8 cellular contexts compared by ENCODE assay signal in the genomic region with DNA sequence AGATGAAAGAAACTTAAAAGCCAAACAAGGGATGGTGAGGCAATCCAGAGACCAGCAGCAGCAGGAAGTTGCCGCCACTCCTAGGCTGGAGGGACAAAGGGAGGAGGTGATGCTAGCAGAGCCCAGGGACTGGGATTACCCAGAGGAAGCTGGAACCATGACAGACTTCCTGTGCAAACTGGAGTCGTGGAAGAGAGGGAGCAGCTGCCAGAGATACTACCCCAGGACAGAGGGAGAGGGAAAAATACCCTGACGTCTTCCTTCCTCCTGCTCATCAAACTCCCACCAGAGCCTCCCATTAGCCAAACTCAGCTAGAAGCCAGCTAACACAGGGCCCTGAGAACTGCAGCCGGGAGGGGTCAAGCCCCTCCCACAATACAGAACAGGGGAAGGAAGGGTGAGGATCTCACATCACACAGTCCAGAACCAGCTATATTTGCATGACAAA.
A peak's percentile ranks its signal among the peaks of the same experiment; 100 is the strongest.
DNase-seq lines count a peak whose midpoint lies in the region; ATAC-seq and TF ChIP-seq lines count a peak whose summit lies in the region.
"Had no signal": no experiment of that assay in that cellular context is flagged by ENCODE, and none has a peak within 500 bp of the region (broad histone marks: within the 10 kb centered on the region; RNA-seq: fewer than 3 reads in every experiment).

No MANE protein-coding gene starts in this region.

- no peak for TF ChIP-seq CTCF in WTC11 (IDR thresholded peaks at IDR 0.05)

- H3K9ac ChIP-seq in stomach smooth muscle (ENCODE audit: low read length in 2 of 2) = no peak overlapping the region

- POLR2A ChIA-PET in WTC11 (lab: Charles Lee) = interaction anchor here (0.6 kb wide), 1 partner anchor 73 kb away, joined by 3 read pairs; no protein-coding TSS in a partner anchor

- H3K9me3 Mint-ChIP-seq in WTC11 = no peaks in the 10 kb centered on the region
- no peaks in the 10 kb centered on the region for H3K9me3 Mint-ChIP-seq in activated T-helper 2 cell treated with anti-CD3 and anti-CD28 coated beads, Interferon-gamma antibody, Interleukin-2, Interleukin-4, amounts not matched to agents 10 μg/mL and 5 μg/mL and 100 μg/mL, durations not matched to agents 14 hours and 24 hours and 36 hours

- H3K27me3 ChIP-seq in H7 (ENCODE audit: control insufficient read depth, insufficient read depth, low read length) (no peaks in the 10 kb centered on the region), stomach smooth muscle (ENCODE audit: control insufficient read depth in 1 of 2, insufficient read depth in 2 of 2, low read length in 2 of 2) (no peaks in the 10 kb centered on the region)

- CTCF ChIA-PET in WTC11 (lab: Charles Lee) = interaction anchor here (0.9 kb wide), 1 partner anchor 383 kb away, joined by 4 read pairs; no protein-coding TSS in a partner anchor

- no peaks in the 10 kb centered on the region for H3K9me3 ChIP-seq in stomach smooth muscle (ENCODE audit: control insufficient read depth in 2 of 2, low read length in 2 of 2)

- H3K36me3 ChIP-seq in H7 (replicated peaks; ENCODE audit: control insufficient read depth, insufficient read depth, low read length) = no peaks in the 10 kb centered on the region
- H3K36me3 ChIP-seq in stomach smooth muscle (ENCODE audit: control insufficient read depth in 2 of 2, insufficient read depth in 2 of 2, low read length in 2 of 2) = no peaks in the 10 kb centered on the region

- H3K27ac Mint-ChIP-seq in WTC11 = no peak overlapping the region
- H3K27ac Mint-ChIP-seq in activated T-helper 2 cell treated with anti-CD3 and anti-CD28 coated beads, Interferon-gamma antibody, Interleukin-2, Interleukin-4, amounts not matched to agents 10 μg/mL and 5 μg/mL and 100 μg/mL, durations not matched to agents 14 hours and 24 hours and 36 hours = no peak overlapping the region

- no peak overlapping the region for H3K4me3 Mint-ChIP-seq in WTC11
- H3K4me3 Mint-ChIP-seq in activated T-helper 2 cell treated with anti-CD3 and anti-CD28 coated beads, Interferon-gamma antibody, Interleukin-2, Interleukin-4, amounts not matched to agents 10 μg/mL and 5 μg/mL and 100 μg/mL, durations not matched to agents 14 hours and 24 hours and 36 hours (ENCODE audit: low read depth) = no peak overlapping the region

- H3K27me3 Mint-ChIP-seq in WTC11 (ENCODE audit: low read depth) = no peaks in the 10 kb centered on the region
- peaks cover 50% of the 10 kb centered on the region for H3K27me3 Mint-ChIP-seq in activated T-helper 2 cell treated with anti-CD3 and anti-CD28 coated beads, Interferon-gamma antibody, Interleukin-2, Interleukin-4, amounts not matched to agents 10 μg/mL and 5 μg/mL and 100 μg/mL, durations not matched to agents 14 hours and 24 hours and 36 hours (ENCODE audit: low read depth)

- intact Hi-C loops in activated T-helper 2 cell treated with anti-CD3 and anti-CD28 coated beads, Interferon-gamma antibody, Interleukin-2, Interleukin-4, amounts not matched to agents 10 μg/mL and 5 μg/mL and 100 μg/mL, durations not matched to agents 14 hours and 24 hours and 36 hours (cut with micrococcal nuclease) = loop anchor here (5.0 kb wide), 1 partner anchor 40 kb away; no protein-coding TSS in a partner anchor

- H3K36me3 Mint-ChIP-seq in WTC11 = no peaks in the 10 kb centered on the region
- H3K36me3 Mint-ChIP-seq in activated T-helper 2 cell treated with anti-CD3 and anti-CD28 coated beads, Interferon-gamma antibody, Interleukin-2, Interleukin-4, amounts not matched to agents 10 μg/mL and 5 μg/mL and 100 μg/mL, durations not matched to agents 14 hours and 24 hours and 36 hours (ENCODE audit: low read depth) = no peaks in the 10 kb centered on the region

- DNase-seq in H7 (peak; percentile 36), WTC11 (ENCODE audit: low spot score) (no peak), iPS-NIHi11 (ENCODE audit: low spot score) (peak; percentile 23), NCI-H1048 (lab: John Stamatoyannopoulos, UW) (no peak)
- DNase-seq in activated T-helper 2 cell treated with anti-CD3 and anti-CD28 coated beads, Interferon-gamma antibody, Interleukin-2, Interleukin-4, amounts not matched to agents 10 μg/mL and 5 μg/mL and 100 μg/mL, durations not matched to agents 14 hours and 24 hours and 36 hours (ENCODE audit: low spot score) = no peak
- DNase-seq: NCI-H2227 treated with DMSO at 0.1 percent for 48 hours had no signal

- peaks cover 24% of the 10 kb centered on the region for H3K4me1 Mint-ChIP-seq in WTC11
- peaks cover 14% of the 10 kb centered on the region for H3K4me1 Mint-ChIP-seq in activated T-helper 2 cell treated with anti-CD3 and anti-CD28 coated beads, Interferon-gamma antibody, Interleukin-2, Interleukin-4, amounts not matched to agents 10 μg/mL and 5 μg/mL and 100 μg/mL, durations not matched to agents 14 hours and 24 hours and 36 hours (ENCODE audit: low read depth)

- H3K4me3 ChIP-seq in H7 (ENCODE audit: insufficient read depth, low read depth, low read length) (no peak overlapping the region), stomach smooth muscle (ENCODE audit: low read length in 2 of 2) (peak overlapping the region in 1 of 2 donors; percentile 8)

- H3K27ac ChIP-seq in stomach smooth muscle (ENCODE audit: low read length) = peak overlapping the region; percentile 53

- peaks cover 26% of the 10 kb centered on the region for H3K4me1 ChIP-seq in stomach smooth muscle (ENCODE audit: control insufficient read depth, insufficient read depth, low read length)

- peak; percentile 74 for ATAC-seq in WTC11
- no peak for ATAC-seq in HG02623 (IDR thresholded peaks at IDR 0.05; ENCODE audit: unreplicated experiment)

TF ChIP-seq in WTC11, 78 proteins besides CTCF, POLR2A, EP300 and RAD21:
- no peak for TF ChIP-seq FOXP1 (CRISPR knock-in tag; IDR thresholded peaks at IDR 0.05; ENCODE audit: borderline replicate concordance)
- TF ChIP-seq IRF2 (CRISPR knock-in tag; IDR thresholded peaks at IDR 0.05; ENCODE audit: borderline replicate concordance, low read depth) = no peak
- no peak for TF ChIP-seq TEAD1 (CRISPR knock-in tag; IDR thresholded peaks at IDR 0.05)

Comparison
In these comparisons a context has a peak if more than half of its experiments do, and no peak if none do; other contexts are left out.
1. DNase-seq: peak in H7 (single experiment) and iPS-NIHi11 (single experiment); none in WTC11 (single experiment), NCI-H1048 (single experiment) and activated T-helper 2 cell treated with anti-CD3 and anti-CD28 coated beads, Interferon-gamma antibody, Interleukin-2, Interleukin-4, amounts not matched to agents 10 μg/mL and 5 μg/mL and 100 μg/mL, durations not matched to agents 14 hours and 24 hours and 36 hours (single experiment).